In genomic region chr1:169485427-169486280, GRCh38 we compare ENCODE assay signal across 8 cellular contexts. TPM values are rescaled to one million over a fixed set of nuclear protein-coding genes. Genes with fewer than 3 reads are reported as not detected.
DNase-seq lines count a peak whose midpoint lies in the region; ATAC-seq and TF ChIP-seq lines count a peak whose summit lies in the region.

Gene SLC19A2, minus strand, starts transcription at chr1:169485944. Its CDS starts 178 bp downstream, at chr1:169485766.

- intact Hi-C loops in cardiac septum (cut with DNase I) = loop anchor here (10.0 kb wide), 1 partner anchor 121 kb away; the partner anchor contains the start of genes BLZF1 and NME7
- intact Hi-C loops in transverse colon (cut with DNase I; ENCODE audit: low total_unique reads) = no loop called here

- H3K27ac ChIP-seq in adipose tissue (ENCODE audit: low read depth, low read length) (peak within 1 kb of the TSS; percentile 94), trophoblast cell (ENCODE audit: low read depth, low read length) (peak within 1 kb of the TSS; percentile 98), transverse colon (peak within 1 kb of the TSS; percentile 97 to 99 (median 98))

- peak; percentile 98 for ATAC-seq in HG02798 (IDR thresholded peaks at IDR 0.05; ENCODE audit: poor library complexity, unreplicated experiment)

- H3K79me2 ChIP-seq in trophoblast cell (ENCODE audit: control insufficient read depth, insufficient read depth, low read length, poor library complexity) = peaks cover 11% of the 10 kb centered on the region

- peak within 1 kb of the TSS; percentile 85 for H4K12ac ChIP-seq in trophoblast cell (ENCODE audit: low read depth, low read length)

- peak; percentile 99 for TF ChIP-seq EP300 in transverse colon (IDR thresholded peaks at IDR 0.05; ENCODE audit: low read depth)

- H3K27me3 ChIP-seq in trophoblast cell (ENCODE audit: insufficient read depth, low read length) (no peaks in the 10 kb centered on the region), transverse colon (no peaks in the 10 kb centered on the region)

- H4K91ac ChIP-seq in trophoblast cell (ENCODE audit: low read depth, low read length) = peak within 1 kb of the TSS; percentile 74

- peak within 1 kb of the TSS; percentile 92 for H3K14ac ChIP-seq in trophoblast cell (ENCODE audit: low read length)

- peak within 1 kb of the TSS; percentile 67 for H2BK120ac ChIP-seq in trophoblast cell (ENCODE audit: insufficient read depth, low read length, poor library complexity)

- WGBS in adipose tissue, 3 donors = 0% methylated on average over 81 to 86 of the region's 86 CpGs
- WGBS in trophoblast cell (ENCODE audit: extremely low coverage, insufficient coverage, insufficient read length) = no CpG with 5 or more reads among the region's 86 CpGs
- WGBS in transverse colon (ENCODE audit: low coverage in 1 of 2), 2 donors = 0% methylated on average over 60 of the region's 86 CpGs; no CpG with 5 or more reads in 1 of the 2 donors

- H2BK12ac ChIP-seq in trophoblast cell (ENCODE audit: low read length) = peak within 1 kb of the TSS; percentile 52

- H3K9me3 ChIP-seq in trophoblast cell (ENCODE audit: insufficient read depth, low read depth, low read length) (peaks cover 2% of the 10 kb centered on the region), transverse colon (no peaks in the 10 kb centered on the region)

- H3K4me3 ChIP-seq in GM12875 (ENCODE audit: low read depth, low read length) = peak within 1 kb of the TSS; percentile 77
- H3K4me3 ChIP-seq in trophoblast cell (ENCODE audit: low read depth, low read length) = peak within 1 kb of the TSS; percentile 96
- H3K4me3 ChIP-seq in transverse colon = peak within 1 kb of the TSS; percentile 70 to 97 (median 90)

- TF ChIP-seq POLR2A in transverse colon (IDR thresholded peaks at IDR 0.05) = peak; percentile 96

- peak within 1 kb of the TSS; percentile 95 for H2AFZ ChIP-seq in trophoblast cell (ENCODE audit: insufficient read depth, low read length, poor library complexity)

- TF ChIP-seq CTCF in GM12875 (IDR thresholded peaks at IDR 0.05; ENCODE audit: borderline replicate concordance, insufficient read depth, low read depth, low read length) (peak; percentile 37; the same call in 1 of the 2 replicates), transverse colon (IDR thresholded peaks at IDR 0.05) (peak in 2 of 5 experiments; percentile 27 to 51)

- H3K36me3 ChIP-seq in trophoblast cell (ENCODE audit: control insufficient read depth in 1 of 2, insufficient read depth in 2 of 2, low read length in 2 of 2) = no peaks in the 10 kb centered on the region
- no peaks in the 10 kb centered on the region for H3K36me3 ChIP-seq in transverse colon

- peaks cover 11% of the 10 kb centered on the region for H3K79me1 ChIP-seq in trophoblast cell (ENCODE audit: low read length)

- H3K23ac ChIP-seq in trophoblast cell (ENCODE audit: low read length) = no peak within 1 kb of the TSS

- H2BK5ac ChIP-seq in trophoblast cell (ENCODE audit: low read depth, low read length, poor library complexity) = peak within 1 kb of the TSS; percentile 94

- H2AK5ac ChIP-seq in trophoblast cell (ENCODE audit: low read length) = peak within 1 kb of the TSS; percentile 72

- peak within 1 kb of the TSS; percentile 62 for H4K8ac ChIP-seq in trophoblast cell (ENCODE audit: low read depth, low read length)

- H3K18ac ChIP-seq in trophoblast cell (ENCODE audit: low read length) = peak within 1 kb of the TSS; percentile 50

- peak within 1 kb of the TSS; percentile 94 for H3K9ac ChIP-seq in trophoblast cell (ENCODE audit: low read length)

- in situ Hi-C loops in transverse colon (cut with MboI; ENCODE audit: low pct_ligation_motif_present in 1 of 4, low pct_unique_long_range_greater_than_20kb in 1 of 4, low sequenced_read_pairs in 3 of 4) = loop anchor here in 1 of 4 donors (10.0 kb wide), 1 partner anchor 59 kb away; no protein-coding TSS in a partner anchor

- H3K4ac ChIP-seq in trophoblast cell (ENCODE audit: low read depth, low read length) = peak within 1 kb of the TSS; percentile 50

- peaks cover 6 to 13% of the 10 kb centered on the region in 2 experiments for H3K4me1 ChIP-seq in trophoblast cell (ENCODE audit: control insufficient read depth in 1 of 2, insufficient read depth in 2 of 2, low read length in 2 of 2)
- H3K4me1 ChIP-seq in transverse colon = peaks cover 0 to 37% (median 24%) of the 10 kb centered on the region in 4 donors

- DNase-seq in NCI-H1417 treated with DMSO at 0.1 percent for 48 hours (lab: John Stamatoyannopoulos, UW) = peak; percentile 94
- peak; percentile 98 for DNase-seq in SW480 (ENCODE audit: low spot score)
- DNase-seq in cardiac septum (ENCODE audit: low spot score) = peak; percentile 100
- peak; percentile 99 for DNase-seq in trophoblast cell
- DNase-seq in transverse colon = peak; percentile 100

- H3K4me2 ChIP-seq in trophoblast cell (ENCODE audit: low read length) = peak within 1 kb of the TSS; percentile 72

RNA-seq across cellular contexts. Expression of gene SLC19A2, which starts in this region (rescaled TPM):
- 10 to 100 TPM in 2 of 3 donors, 1 to 10 TPM in 1; 9.7 to 39.3 (median 30.3) TPM for polyA plus RNA-seq in adipose tissue
- 5.1 TPM for total RNA-seq in cardiac septum
- polyA plus RNA-seq in trophoblast cell (2013) = 29.4 and 30.4 TPM in 2 replicates
- total RNA-seq in transverse colon = 10 to 100 TPM in 3 of 4 donors, 1 to 10 TPM in 1; 2.8 to 20.2 (median 14.9) TPM

Comparison
In these comparisons a context has a peak if more than half of its experiments do, and no peak if none do; other contexts are left out.
1. Peak in every context shown above with its lines: DNase-seq, ATAC-seq, H3K4me3 ChIP-seq and H3K27ac ChIP-seq.